10 cellular contexts compared by ENCODE assay signal in genomic region chr1:234545512-234546386, GRCh38.
DNase-seq lines count a peak whose midpoint lies in the region; ATAC-seq and TF ChIP-seq lines count a peak whose summit lies in the region.
"Had no signal": no experiment of that assay in that cellular context is flagged by ENCODE, and none has a peak within 500 bp of the region (broad histone marks: within the 10 kb centered on the region; RNA-seq: fewer than 3 reads in every experiment).

No MANE protein-coding gene starts in this region.

- H3K36me3 Mint-ChIP-seq in neural progenitor cell, result no peaks in the 10 kb centered on the region
- H3K36me3 Mint-ChIP-seq in glutamatergic neuron (ENCODE audit: unreplicated experiment), result no peaks in the 10 kb centered on the region
- peaks cover 2% of the 10 kb centered on the region for H3K36me3 Mint-ChIP-seq in effector memory CD8-positive, alpha-beta T cell (ENCODE audit: insufficient read depth)

- WGBS in ectodermal cell, 2 experiments, result 85 to 87% methylated on average over 14 of the region's 14 CpGs

- TF ChIP-seq CTCF in C4-2B (conservative IDR thresholded peaks at IDR 0.05), result no peak
- no peak for TF ChIP-seq CTCF in neural progenitor cell (IDR thresholded peaks at IDR 0.05)
- TF ChIP-seq CTCF in glutamatergic neuron (IDR thresholded peaks at IDR 0.05; ENCODE audit: partially characterized antibody, unreplicated experiment), result no peak

- peak overlapping the region; percentile 43 for H3K4me3 Mint-ChIP-seq in neural progenitor cell
- H3K4me3 Mint-ChIP-seq in glutamatergic neuron (ENCODE audit: unreplicated experiment), result no peak overlapping the region
- H3K4me3 Mint-ChIP-seq in effector memory CD8-positive, alpha-beta T cell, result no peak overlapping the region

- H3K9me3 ChIP-seq in ectodermal cell (ENCODE audit: control insufficient read depth, low read length), result no peaks in the 10 kb centered on the region
- no peaks in the 10 kb centered on the region for H3K9me3 ChIP-seq in neural progenitor cell (ENCODE audit: low read depth)

- H3K4me1 Mint-ChIP-seq in neural progenitor cell (peaks cover 59% of the 10 kb centered on the region), glutamatergic neuron (ENCODE audit: low read depth, unreplicated experiment) (peaks cover 32% of the 10 kb centered on the region)
- peaks cover 0 to 2% of the 10 kb centered on the region in 2 donors for H3K4me1 Mint-ChIP-seq in effector memory CD8-positive, alpha-beta T cell (ENCODE audit: low read depth in 2 of 2)

- H3F3A ChIP-seq in neural progenitor cell (ENCODE audit: low read depth), result no peaks in the 10 kb centered on the region

- peak overlapping the region; percentile 65 for H3K27ac Mint-ChIP-seq in neural progenitor cell
- H3K27ac Mint-ChIP-seq in glutamatergic neuron (ENCODE audit: unreplicated experiment), result no peak overlapping the region
- H3K27ac Mint-ChIP-seq in effector memory CD8-positive, alpha-beta T cell, result no peak overlapping the region

- ATAC-seq in effector memory CD8-positive, alpha-beta T cell (replicated peaks), result no peak

- no peaks in the 10 kb centered on the region for H3K36me3 ChIP-seq in ectodermal cell (ENCODE audit: control insufficient read depth, insufficient read depth, low read length)
- no peaks in the 10 kb centered on the region for H3K36me3 ChIP-seq in neural progenitor cell

- H3K9me3 Mint-ChIP-seq in neural progenitor cell, result peaks cover 2% of the 10 kb centered on the region
- H3K9me3 Mint-ChIP-seq in glutamatergic neuron (ENCODE audit: unreplicated experiment), result peaks cover 2% of the 10 kb centered on the region
- H3K9me3 Mint-ChIP-seq in effector memory CD8-positive, alpha-beta T cell, result no peaks in the 10 kb centered on the region

- H3K4me1 ChIP-seq in ectodermal cell (ENCODE audit: control insufficient read depth, insufficient read depth, low read length) (peaks cover 19% of the 10 kb centered on the region), neural progenitor cell (peaks cover 16% of the 10 kb centered on the region)

- peak; percentile 41 for DNase-seq in NCI-H2029 (lab: John Stamatoyannopoulos, UW)
- DNase-seq in neural progenitor cell (ENCODE audit: low spot score), result peak; percentile 49
- no peak for DNase-seq in mucosa of gallbladder (ENCODE audit: low spot score)
- no peak for DNase-seq in glutamatergic neuron
- DNase-seq in NCI-H526 (lab: John Stamatoyannopoulos, UW), result no peak
- no peak for DNase-seq in effector memory CD8-positive, alpha-beta T cell
- DNase-seq: foreskin fibroblast, SW 1271 had no signal

- H3K79me2 ChIP-seq in neural progenitor cell (ENCODE audit: low read depth), result no peaks in the 10 kb centered on the region

- no peak overlapping the region for H2AFZ ChIP-seq in neural progenitor cell (replicated peaks)

- H3K27me3 Mint-ChIP-seq in neural progenitor cell (ENCODE audit: insufficient read depth, low read depth) (peaks cover 26% of the 10 kb centered on the region), glutamatergic neuron (ENCODE audit: unreplicated experiment) (peaks cover 3% of the 10 kb centered on the region)
- H3K27me3 Mint-ChIP-seq in effector memory CD8-positive, alpha-beta T cell, result peaks cover 19 to 24% of the 10 kb centered on the region in 2 donors

- H4K20me1 ChIP-seq in neural progenitor cell (ENCODE audit: low read depth), result no peaks in the 10 kb centered on the region

- H3K9ac ChIP-seq in neural progenitor cell, result no peak overlapping the region

- H3K27me3 ChIP-seq in ectodermal cell (ENCODE audit: control insufficient read depth, insufficient read depth, low read length, poor library complexity, severe bottlenecking) (no peaks in the 10 kb centered on the region), neural progenitor cell (no peaks in the 10 kb centered on the region)

- H3K4me3 ChIP-seq in ectodermal cell (ENCODE audit: insufficient read depth, low read depth, low read length), result no peak overlapping the region
- no peak overlapping the region for H3K4me3 ChIP-seq in neural progenitor cell

- peak overlapping the region; percentile 60 for H3K4me2 ChIP-seq in neural progenitor cell

- H3K27ac ChIP-seq in C4-2B, result peak overlapping the region; percentile 81
- peak overlapping the region; percentile 11 for H3K27ac ChIP-seq in ectodermal cell (ENCODE audit: insufficient read depth, low read depth, low read length, poor library complexity, severe bottlenecking)
- no peak overlapping the region for H3K27ac ChIP-seq in neural progenitor cell

Comparison
In these comparisons a context has a peak if more than half of its experiments do, and no peak if none do; other contexts are left out.
1. DNase-seq: peak in NCI-H2029 (single experiment) and neural progenitor cell (single experiment); none in mucosa of gallbladder (single experiment), glutamatergic neuron (single experiment), NCI-H526 (0 of 2) and effector memory CD8-positive, alpha-beta T cell (0 of 3).